ENCODE assay signal across 24 cellular contexts in genomic region chr20:62656205-62656918, GRCh38. TPM values are rescaled to one million over a fixed set of nuclear protein-coding genes. Genes with fewer than 3 reads are reported as not detected.
"Had no signal": no experiment of that assay in that cellular context is flagged by ENCODE, and none has a peak within 500 bp of the region (broad histone marks: within the 10 kb centered on the region; RNA-seq: fewer than 3 reads in every experiment).

No MANE protein-coding gene starts in this region.

- H3K27ac ChIP-seq: parathyroid adenoma, transverse colon had no signal

- H3K27me3 Mint-ChIP-seq: activated CD4-positive, alpha-beta T cell treated with anti-CD3 and anti-CD28 coated beads, Interleukin-2, amount 10 ng/mL, durations not matched to agents 24 days and 14 days; activated CD8-positive, alpha-beta memory T cell treated with anti-CD3 and anti-CD28 coated beads, Interleukin-2, amount 10 ng/mL, durations not matched to agents 7 days and 5 days; activated CD8-positive, alpha-beta T cell treated with anti-CD3 and anti-CD28 coated beads for 36 hours; activated naive CD4-positive, alpha-beta T cell treated with anti-CD3 and anti-CD28 coated beads, Interleukin-2, amount 50 U/mL, for 24 hours; brain; stimulated activated memory B cell treated with anti-CD40 and anti-IgM and Interleukin-4, amounts not matched to agents 10 μg/mL and 1 μg/mL and 100 μg/mL, for 72 hours had no signal

- DNase-seq: activated CD4-positive, alpha-beta T cell treated with anti-CD3 and anti-CD28 coated beads, Interleukin-2, amount 10 ng/mL, durations not matched to agents 24 days and 14 days; activated CD8-positive, alpha-beta memory T cell treated with anti-CD3 and anti-CD28 coated beads, Interleukin-2, amount 10 ng/mL, durations not matched to agents 7 days and 5 days; activated CD8-positive, alpha-beta T cell treated with anti-CD3 and anti-CD28 coated beads for 36 hours; activated gamma-delta T cell; activated T-cell treated with anti-CD3 and anti-CD28 coated beads for 4 hours; aorta; glutamatergic neuron; hippocampal formation; left ventricle myocardium superior; mammary epithelial cell; stimulated activated CD4-positive, alpha-beta T cell treated with anti-CD3 and anti-CD28 coated beads, Interleukin-2, amount 100 ng/mL, for 24 hours; stomach; transverse colon had no signal

- H3K9me3 Mint-ChIP-seq: activated CD4-positive, alpha-beta T cell treated with anti-CD3 and anti-CD28 coated beads, Interleukin-2, amount 10 ng/mL, durations not matched to agents 24 days and 14 days; activated CD8-positive, alpha-beta T cell treated with anti-CD3 and anti-CD28 coated beads for 36 hours; activated naive CD4-positive, alpha-beta T cell treated with anti-CD3 and anti-CD28 coated beads, Interleukin-2, amount 50 U/mL, for 24 hours; nephron; stimulated activated memory B cell treated with anti-CD40 and anti-IgM and Interleukin-4, amounts not matched to agents 10 μg/mL and 1 μg/mL and 100 μg/mL, for 72 hours; T-helper 1 cell treated with Interleukin-12 subunit alpha and Interleukin-12 subunit beta and Interleukin-4 antibody, amounts not matched to agents 30 μg/mL and 1 μg/mL, for 36 hours had no signal

- H3K27me3 ChIP-seq: transverse colon had no signal

- H3K36me3 Mint-ChIP-seq: brain had no signal

- H3K9ac ChIP-seq: parathyroid adenoma had no signal

- H3K27ac Mint-ChIP-seq: activated CD4-positive, alpha-beta T cell treated with anti-CD3 and anti-CD28 coated beads, Interleukin-2, amount 10 ng/mL, durations not matched to agents 24 days and 14 days; activated CD8-positive, alpha-beta memory T cell treated with anti-CD3 and anti-CD28 coated beads, Interleukin-2, amount 10 ng/mL, durations not matched to agents 7 days and 5 days; activated CD8-positive, alpha-beta T cell treated with anti-CD3 and anti-CD28 coated beads for 36 hours; activated naive CD4-positive, alpha-beta T cell treated with anti-CD3 and anti-CD28 coated beads, Interleukin-2, amount 50 U/mL, for 24 hours; nephron; T-helper 1 cell treated with Interleukin-12 subunit alpha and Interleukin-12 subunit beta and Interleukin-4 antibody, amounts not matched to agents 30 μg/mL and 1 μg/mL, for 36 hours had no signal

- ATAC-seq: activated CD8-positive, alpha-beta memory T cell treated with anti-CD3 and anti-CD28 coated beads, Interleukin-2, amount 10 ng/mL, durations not matched to agents 7 days and 5 days; activated CD8-positive, alpha-beta T cell treated with anti-CD3 and anti-CD28 coated beads for 36 hours; left ventricle myocardium superior; right cardiac atrium; stimulated activated memory B cell treated with anti-CD40 and anti-IgM and Interleukin-4, amounts not matched to agents 10 μg/mL and 1 μg/mL and 100 μg/mL, for 72 hours had no signal

- H2AFZ ChIP-seq: parathyroid adenoma had no signal

- H3K36me3 ChIP-seq: transverse colon had no signal

- FAIRE-seq: frontal cortex had no signal

- H3K9me3 ChIP-seq: stomach, transverse colon had no signal

- H3K4me3 Mint-ChIP-seq: activated CD4-positive, alpha-beta T cell treated with anti-CD3 and anti-CD28 coated beads, Interleukin-2, amount 10 ng/mL, durations not matched to agents 24 days and 14 days; activated CD8-positive, alpha-beta memory T cell treated with anti-CD3 and anti-CD28 coated beads, Interleukin-2, amount 10 ng/mL, durations not matched to agents 7 days and 5 days; activated CD8-positive, alpha-beta T cell treated with anti-CD3 and anti-CD28 coated beads for 36 hours; activated naive CD4-positive, alpha-beta T cell treated with anti-CD3 and anti-CD28 coated beads, Interleukin-2, amount 50 U/mL, for 24 hours; brain; nephron; stimulated activated memory B cell treated with anti-CD40 and anti-IgM and Interleukin-4, amounts not matched to agents 10 μg/mL and 1 μg/mL and 100 μg/mL, for 72 hours; T-helper 1 cell treated with Interleukin-12 subunit alpha and Interleukin-12 subunit beta and Interleukin-4 antibody, amounts not matched to agents 30 μg/mL and 1 μg/mL, for 36 hours had no signal

- H3K4me3 ChIP-seq: skin epidermis, stomach, transverse colon had no signal

RNA-seq across cellular contexts. Expression of gene SLCO4A1, which starts 14.1 kb away (rescaled TPM):
- total RNA-seq: chondrocyte had no signal

RNA-seq across cellular contexts. Expression of gene NTSR1, which starts 52.3 kb away (rescaled TPM):
- total RNA-seq: activated CD4-positive, alpha-beta T cell treated with anti-CD3 and anti-CD28 coated beads, Interleukin-2, amount 10 ng/mL, durations not matched to agents 24 days and 14 days; activated CD8-positive, alpha-beta memory T cell treated with anti-CD3 and anti-CD28 coated beads, Interleukin-2, amount 10 ng/mL, durations not matched to agents 7 days and 5 days; activated CD8-positive, alpha-beta T cell treated with anti-CD3 and anti-CD28 coated beads for 36 hours; aorta; chondrocyte; epithelial cell of proximal tubule; left ventricle myocardium superior had no signal
- polyA plus RNA-seq: aorta, right cardiac atrium had no signal
